In the genomic region with DNA sequence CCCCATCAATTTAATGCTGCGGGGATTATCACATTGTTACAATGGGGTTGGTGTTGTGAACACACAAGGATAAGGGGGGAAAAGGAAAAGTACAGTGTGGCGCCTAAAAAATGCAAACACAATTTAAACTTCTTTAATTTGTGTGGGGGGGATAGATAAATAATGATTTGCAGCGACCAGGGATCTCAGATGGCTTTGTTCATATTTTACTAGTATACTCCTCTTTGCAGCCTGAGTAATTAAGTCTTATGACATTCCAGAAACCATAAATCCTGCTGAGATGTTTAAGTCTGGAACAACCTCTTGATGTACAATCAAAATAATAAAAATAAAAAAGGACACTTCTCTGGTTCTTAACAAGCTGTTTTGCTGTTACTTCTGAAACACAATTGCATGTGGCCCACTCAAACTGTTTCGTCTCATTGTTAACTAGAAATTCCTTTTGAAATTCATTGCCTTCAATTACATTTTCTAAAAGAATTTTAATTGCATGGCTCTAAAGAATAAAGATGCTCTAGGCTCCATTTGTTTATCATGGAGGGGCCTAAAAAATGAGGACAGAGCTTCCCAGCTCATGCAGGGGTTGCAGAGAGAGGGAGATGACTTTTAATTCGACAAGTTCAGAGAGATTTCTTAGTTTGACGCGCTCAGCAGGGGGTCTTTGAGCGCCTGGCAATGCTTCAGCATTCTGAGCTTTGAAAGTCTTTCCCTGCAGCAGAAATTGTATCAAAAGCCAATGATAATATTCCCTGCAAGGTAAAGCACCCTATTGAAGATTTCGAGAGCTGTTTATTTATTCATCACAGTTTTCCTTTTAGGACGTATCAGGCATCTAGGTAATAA, we compare ENCODE assay signal across 1 cellular context.
TF ChIP-seq lines count a peak whose summit lies in the region.

No MANE protein-coding gene starts in this region.

TF ChIP-seq in WTC11, 78 proteins besides CTCF, POLR2A, EP300 and RAD21 (continued from another document):
- TF ChIP-seq ARID4B (CRISPR knock-in tag; IDR thresholded peaks at IDR 0.05; ENCODE audit: borderline replicate concordance) (no peak), ZMAT4 (CRISPR knock-in tag; IDR thresholded peaks at IDR 0.05) (no peak), SP1 (CRISPR knock-in tag; conservative IDR thresholded peaks at IDR 0.05) (no peak), ZNF263 (CRISPR knock-in tag; IDR thresholded peaks at IDR 0.05; ENCODE audit: low read depth) (no peak)
- TF ChIP-seq, protein P1, sequence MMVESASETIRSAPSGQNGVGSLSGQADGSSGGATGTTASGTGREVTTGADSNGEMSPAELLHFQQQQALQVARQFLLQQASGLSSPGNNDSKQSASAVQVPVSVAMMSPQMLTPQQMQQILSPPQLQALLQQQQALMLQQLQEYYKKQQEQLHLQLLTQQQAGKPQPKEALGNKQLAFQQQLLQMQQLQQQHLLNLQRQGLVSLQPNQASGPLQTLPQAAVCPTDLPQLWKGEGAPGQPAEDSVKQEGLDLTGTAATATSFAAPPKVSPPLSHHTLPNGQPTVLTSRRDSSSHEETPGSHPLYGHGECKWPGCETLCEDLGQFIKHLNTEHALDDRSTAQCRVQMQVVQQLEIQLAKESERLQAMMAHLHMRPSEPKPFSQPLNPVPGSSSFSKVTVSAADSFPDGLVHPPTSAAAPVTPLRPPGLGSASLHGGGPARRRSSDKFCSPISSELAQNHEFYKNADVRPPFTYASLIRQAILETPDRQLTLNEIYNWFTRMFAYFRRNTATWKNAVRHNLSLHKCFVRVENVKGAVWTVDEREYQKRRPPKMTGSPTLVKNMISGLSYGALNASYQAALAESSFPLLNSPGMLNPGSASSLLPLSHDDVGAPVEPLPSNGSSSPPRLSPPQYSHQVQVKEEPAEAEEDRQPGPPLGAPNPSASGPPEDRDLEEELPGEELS (CRISPR knock-in tag; IDR thresholded peaks at IDR 0.05): no peak
- TF ChIP-seq, protein P2, sequence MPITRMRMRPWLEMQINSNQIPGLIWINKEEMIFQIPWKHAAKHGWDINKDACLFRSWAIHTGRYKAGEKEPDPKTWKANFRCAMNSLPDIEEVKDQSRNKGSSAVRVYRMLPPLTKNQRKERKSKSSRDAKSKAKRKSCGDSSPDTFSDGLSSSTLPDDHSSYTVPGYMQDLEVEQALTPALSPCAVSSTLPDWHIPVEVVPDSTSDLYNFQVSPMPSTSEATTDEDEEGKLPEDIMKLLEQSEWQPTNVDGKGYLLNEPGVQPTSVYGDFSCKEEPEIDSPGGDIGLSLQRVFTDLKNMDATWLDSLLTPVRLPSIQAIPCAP (CRISPR knock-in tag; IDR thresholded peaks at IDR 0.05): no peak
